1 cellular context compared by ENCODE assay signal in the genomic region with DNA sequence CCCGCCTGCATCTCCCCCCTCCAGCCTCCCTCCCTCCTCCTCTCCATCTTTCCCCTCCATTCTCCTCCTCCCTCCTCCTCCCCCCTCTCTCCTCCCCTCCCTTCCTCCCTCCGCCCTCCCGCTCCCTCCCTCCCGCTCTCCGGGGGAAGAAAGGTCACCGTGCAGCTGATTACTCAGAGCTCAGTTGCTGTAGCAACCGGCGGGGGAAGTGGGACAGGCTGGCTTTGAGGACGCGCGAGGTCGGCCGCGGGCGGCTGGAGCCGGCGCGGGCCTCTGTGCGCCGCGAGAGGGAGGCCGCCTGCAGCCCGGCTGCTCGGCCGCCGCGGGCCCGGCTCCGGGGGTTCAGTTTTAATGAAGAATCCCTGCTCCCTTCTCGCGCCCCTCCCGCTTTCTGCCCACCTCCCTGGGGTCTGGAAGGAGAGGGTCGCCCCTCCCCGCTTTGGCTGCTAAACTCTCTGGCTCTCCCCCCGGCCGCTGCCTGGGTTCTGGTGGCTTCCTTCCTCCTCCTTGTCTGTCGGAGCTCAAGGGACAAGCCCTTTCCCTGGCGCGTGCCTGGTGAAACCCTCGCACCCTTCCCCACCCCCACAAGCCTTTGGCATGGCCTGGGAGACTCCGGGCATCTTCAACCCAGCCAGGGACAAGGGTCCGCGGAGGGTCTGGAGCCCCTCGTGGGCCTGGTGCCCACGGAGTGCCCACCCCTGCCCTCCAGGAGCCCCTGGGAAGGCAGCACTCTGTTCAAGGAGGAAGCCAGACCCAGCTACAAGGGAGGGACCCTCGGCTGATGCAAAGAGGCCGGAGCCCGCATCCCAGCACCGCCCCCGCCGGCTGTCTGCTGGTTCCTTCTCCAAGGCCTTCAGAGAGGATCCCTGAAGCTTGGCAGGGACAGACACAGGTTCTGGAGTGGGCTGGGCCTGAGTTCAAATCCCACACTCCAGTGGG.
TF ChIP-seq lines count a peak whose summit lies in the region.

No MANE protein-coding gene starts in this region.

TF ChIP-seq in GM12878, 131 proteins besides CTCF, POLR2A, EP300 and RAD21 (continued from another document):
- TF ChIP-seq USF1 (IDR thresholded peaks at IDR 0.05; ENCODE audit: borderline replicate concordance, extremely low read length, insufficient read depth, low read depth, low read length): no peak
- TF ChIP-seq SREBF1 (IDR thresholded peaks at IDR 0.05; ENCODE audit: low read length): no peak
- no peak for TF ChIP-seq SIX5 (IDR thresholded peaks at IDR 0.05; ENCODE audit: low read depth, low read length, severe bottlenecking)
- TF ChIP-seq STAT1 (conservative IDR thresholded peaks at IDR 0.05): peak; percentile 50; the same call in 1 of the 2 replicates
- no peak for TF ChIP-seq CBX5 (IDR thresholded peaks at IDR 0.05; ENCODE audit: low read depth)
- TF ChIP-seq SIN3A (IDR thresholded peaks at IDR 0.05; ENCODE audit: low read depth, low read length): 0 out of 2 replicates have a peak, but pooled peaks have one; percentile 49
- TF ChIP-seq, protein P1, sequence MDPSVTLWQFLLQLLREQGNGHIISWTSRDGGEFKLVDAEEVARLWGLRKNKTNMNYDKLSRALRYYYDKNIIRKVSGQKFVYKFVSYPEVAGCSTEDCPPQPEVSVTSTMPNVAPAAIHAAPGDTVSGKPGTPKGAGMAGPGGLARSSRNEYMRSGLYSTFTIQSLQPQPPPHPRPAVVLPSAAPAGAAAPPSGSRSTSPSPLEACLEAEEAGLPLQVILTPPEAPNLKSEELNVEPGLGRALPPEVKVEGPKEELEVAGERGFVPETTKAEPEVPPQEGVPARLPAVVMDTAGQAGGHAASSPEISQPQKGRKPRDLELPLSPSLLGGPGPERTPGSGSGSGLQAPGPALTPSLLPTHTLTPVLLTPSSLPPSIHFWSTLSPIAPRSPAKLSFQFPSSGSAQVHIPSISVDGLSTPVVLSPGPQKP (IDR thresholded peaks at IDR 0.05; ENCODE audit: low read depth, low read length): no peak
- TF ChIP-seq GATAD2B (conservative IDR thresholded peaks at IDR 0.05; ENCODE audit: low read depth): peak; percentile 62; the same call in 1 of the 2 replicates
- no peak for TF ChIP-seq ZBTB4 (CRISPR knock-in tag; IDR thresholded peaks at IDR 0.05)
- no peak for TF ChIP-seq ATF7 (IDR thresholded peaks at IDR 0.05; ENCODE audit: low read depth)
- TF ChIP-seq LARP7 (IDR thresholded peaks at IDR 0.05): peak; percentile 90
- peak; percentile 66 for TF ChIP-seq NR2C1 (IDR thresholded peaks at IDR 0.05)
- TF ChIP-seq, protein P2, sequence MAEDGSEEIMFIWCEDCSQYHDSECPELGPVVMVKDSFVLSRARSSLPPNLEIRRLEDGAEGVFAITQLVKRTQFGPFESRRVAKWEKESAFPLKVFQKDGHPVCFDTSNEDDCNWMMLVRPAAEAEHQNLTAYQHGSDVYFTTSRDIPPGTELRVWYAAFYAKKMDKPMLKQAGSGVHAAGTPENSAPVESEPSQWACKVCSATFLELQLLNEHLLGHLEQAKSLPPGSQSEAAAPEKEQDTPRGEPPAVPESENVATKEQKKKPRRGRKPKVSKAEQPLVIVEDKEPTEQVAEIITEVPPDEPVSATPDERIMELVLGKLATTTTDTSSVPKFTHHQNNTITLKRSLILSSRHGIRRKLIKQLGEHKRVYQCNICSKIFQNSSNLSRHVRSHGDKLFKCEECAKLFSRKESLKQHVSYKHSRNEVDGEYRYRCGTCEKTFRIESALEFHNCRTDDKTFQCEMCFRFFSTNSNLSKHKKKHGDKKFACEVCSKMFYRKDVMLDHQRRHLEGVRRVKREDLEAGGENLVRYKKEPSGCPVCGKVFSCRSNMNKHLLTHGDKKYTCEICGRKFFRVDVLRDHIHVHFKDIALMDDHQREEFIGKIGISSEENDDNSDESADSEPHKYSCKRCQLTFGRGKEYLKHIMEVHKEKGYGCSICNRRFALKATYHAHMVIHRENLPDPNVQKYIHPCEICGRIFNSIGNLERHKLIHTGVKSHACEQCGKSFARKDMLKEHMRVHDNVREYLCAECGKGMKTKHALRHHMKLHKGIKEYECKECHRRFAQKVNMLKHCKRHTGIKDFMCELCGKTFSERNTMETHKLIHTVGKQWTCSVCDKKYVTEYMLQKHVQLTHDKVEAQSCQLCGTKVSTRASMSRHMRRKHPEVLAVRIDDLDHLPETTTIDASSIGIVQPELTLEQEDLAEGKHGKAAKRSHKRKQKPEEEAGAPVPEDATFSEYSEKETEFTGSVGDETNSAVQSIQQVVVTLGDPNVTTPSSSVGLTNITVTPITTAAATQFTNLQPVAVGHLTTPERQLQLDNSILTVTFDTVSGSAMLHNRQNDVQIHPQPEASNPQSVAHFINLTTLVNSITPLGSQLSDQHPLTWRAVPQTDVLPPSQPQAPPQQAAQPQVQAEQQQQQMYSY (CRISPR knock-in tag; IDR thresholded peaks at IDR 0.05): no peak
- TF ChIP-seq E2F4 (IDR thresholded peaks at IDR 0.05; ENCODE audit: low read depth, low read length): no peak
- no peak for TF ChIP-seq SRF (IDR thresholded peaks at IDR 0.05; ENCODE audit: low read depth in 2 of 2, low read length in 2 of 2)
- TF ChIP-seq NR2F1 (conservative IDR thresholded peaks at IDR 0.05): peak; percentile 96
- 0 out of 2 replicates have a peak, but pooled peaks have one; percentile 40 for TF ChIP-seq YY1 (IDR thresholded peaks at IDR 0.05; ENCODE audit: low read depth, low read length)
- no peak for TF ChIP-seq ASH2L (IDR thresholded peaks at IDR 0.05; ENCODE audit: borderline replicate concordance, low read depth)
- TF ChIP-seq BCLAF1 (IDR thresholded peaks at IDR 0.05): 0 out of 2 replicates have a peak, but pooled peaks have one; percentile 41
- 0 out of 2 replicates have a peak, but pooled peaks have one; percentile 19 for TF ChIP-seq HDGF (IDR thresholded peaks at IDR 0.05)
- TF ChIP-seq MEF2B (IDR thresholded peaks at IDR 0.05; ENCODE audit: partially characterized antibody, poor library complexity, severe bottlenecking): no peak
- TF ChIP-seq CREB1 (IDR thresholded peaks at IDR 0.05; ENCODE audit: low read depth): no peak; the same call in 1 of the 2 replicates
- TF ChIP-seq SMAD1 (IDR thresholded peaks at IDR 0.05; ENCODE audit: low read depth, partially characterized antibody): no peak
- no peak for TF ChIP-seq MTA3 (IDR thresholded peaks at IDR 0.05; ENCODE audit: borderline replicate concordance, low read length)
- TF ChIP-seq ZNF274 (IDR thresholded peaks at IDR 0.05; ENCODE audit: insufficient read depth, insufficient read length): no peak
- no peak for TF ChIP-seq FOXK2 (IDR thresholded peaks at IDR 0.05)
- TF ChIP-seq ZNF217 (IDR thresholded peaks at IDR 0.05): peak; percentile 52; the same call in 1 of the 2 replicates
- peak; percentile 75 for TF ChIP-seq KLF5 (IDR thresholded peaks at IDR 0.05; ENCODE audit: partially characterized antibody)
- no peak for TF ChIP-seq ZSCAN29 (IDR thresholded peaks at IDR 0.05)
- no peak for TF ChIP-seq ZBTB33 (IDR thresholded peaks at IDR 0.05)
